In genomic region chr12:87678453-87678852, GRCh38 we compare ENCODE assay signal across 2 cellular contexts.
TF ChIP-seq lines count a peak whose summit lies in the region.

No MANE protein-coding gene starts in this region.

TF ChIP-seq in IMR-90, 13 proteins besides CTCF, POLR2A, EP300 and RAD21:
- TF ChIP-seq MAZ (IDR thresholded peaks at IDR 0.05; ENCODE audit: borderline replicate concordance, low read depth, low read length) (no peak), SMC3 (IDR thresholded peaks at IDR 0.05; ENCODE audit: low read depth, low read length) (no peak), RCOR1 (IDR thresholded peaks at IDR 0.05; ENCODE audit: insufficient replicate concordance, low read length) (no peak), ELK1 (IDR thresholded peaks at IDR 0.05; ENCODE audit: borderline replicate concordance, low read depth, low read length) (no peak), CEBPB (IDR thresholded peaks at IDR 0.05; ENCODE audit: low read depth, low read length) (peak; percentile 71)

TF ChIP-seq in GM12878, 131 proteins besides CTCF, POLR2A, EP300 and RAD21:
- TF ChIP-seq IKZF1 (conservative IDR thresholded peaks at IDR 0.05) (no peak), YY1 (IDR thresholded peaks at IDR 0.05; ENCODE audit: low read depth, low read length) (no peak), ZBTB40 (IDR thresholded peaks at IDR 0.05; ENCODE audit: borderline replicate concordance) (peak; percentile 59)
